ENCODE assay signal across 17 cellular contexts in genomic region chr3:82475306-82475705, GRCh38.
"Had no signal": no experiment of that assay in that cellular context is flagged by ENCODE, and none has a peak within 500 bp of the region (broad histone marks: within the 10 kb centered on the region; RNA-seq: fewer than 3 reads in every experiment).

No MANE protein-coding gene starts in this region.

- H3K4me1 ChIP-seq: esophagus muscularis mucosa, thyroid gland had no signal

- ATAC-seq: activated T-cell treated with anti-CD3 and anti-CD28 coated beads, Interleukin-2, amount 50 U/mL, for 4 hours; left lobe of liver; naive thymus-derived CD4-positive, alpha-beta T cell had no signal

- H3K4me3 ChIP-seq: esophagus muscularis mucosa, lung, thyroid gland had no signal

- H3K9me3 ChIP-seq: esophagus muscularis mucosa, thyroid gland had no signal

- H3K36me3 ChIP-seq: esophagus muscularis mucosa, thyroid gland had no signal

- H3K27me3 ChIP-seq: esophagus muscularis mucosa, thyroid gland had no signal

- H3K27ac ChIP-seq: esophagus muscularis mucosa, thyroid gland had no signal

- DNase-seq: activated CD4-positive, alpha-beta T cell treated with anti-CD3 and anti-CD28 coated beads for 4 hours; activated CD4-positive, alpha-beta T cell treated with anti-CD3 and anti-CD28 coated beads, Interleukin-2, amount 50 U/mL, for 48 hours; activated CD4-positive, CD25-positive, alpha-beta regulatory T cell; activated CD8-positive, alpha-beta memory T cell treated with anti-CD3 and anti-CD28 coated beads, Interleukin-2, amount 50 U/mL, for 48 hours; activated naive CD4-positive, alpha-beta T cell; activated naive CD8-positive, alpha-beta T cell treated with anti-CD3 and anti-CD28 coated beads for 36 hours; activated T-cell treated with anti-CD3 and anti-CD28 coated beads, Interleukin-2, amount 50 U/mL, for 4 hours; kidney; naive thymus-derived CD4-positive, alpha-beta T cell; retina; stimulated activated CD4-positive, alpha-beta T cell treated with anti-CD3 and anti-CD28 coated beads, Interleukin-12 subunit alpha, Interleukin-12 subunit beta, amount 100 ng/mL, for 4 hours; substantia nigra; T-helper 1 cell; thyroid gland had no signal
